ENCODE assay signal across 8 cellular contexts in genomic region chrX:30308263-30309138, GRCh38. TPM values are rescaled to one million over a fixed set of nuclear protein-coding genes. Genes with fewer than 3 reads are reported as not detected.
DNase-seq lines count a peak whose midpoint lies in the region; ATAC-seq, FAIRE-seq and TF ChIP-seq lines count a peak whose summit lies in the region.

No MANE protein-coding gene starts in this region.

- TF ChIP-seq EP300 in A549 (IDR thresholded peaks at IDR 0.05): no peak

- peak overlapping the region; percentile 83 for H3K4me3 ChIP-seq in A549
- peak overlapping the region; percentile 52 for H3K4me3 ChIP-seq in iPS-15b (ENCODE audit: low read depth, low read length)
- H3K4me3 ChIP-seq in colonic mucosa: no peak overlapping the region

- no peak overlapping the region for H3K9ac ChIP-seq in iPS-15b (ENCODE audit: low read depth, low read length)
- no peak overlapping the region for H3K9ac ChIP-seq in colonic mucosa (ENCODE audit: low read depth in 2 of 2, low read length in 2 of 2)

- no peaks in the 10 kb centered on the region for H3K36me3 ChIP-seq in iPS-15b (ENCODE audit: control insufficient read depth, insufficient read depth, low read length)
- no peaks in the 10 kb centered on the region for H3K36me3 ChIP-seq in colonic mucosa

- CTCF ChIA-PET in A549 (lab: Yijun Ruan, JAX): interaction anchor here (0.8 to 2.2 kb wide), 21 partner anchors 8 to 407 kb away, joined by 3 to 17 read pairs (median 6); no protein-coding TSS in a partner anchor

- peak overlapping the region; percentile 76 for H3K4me2 ChIP-seq in A549

- TF ChIP-seq CTCF in A549 (IDR thresholded peaks at IDR 0.05): peak; percentile 65
- no peak for TF ChIP-seq CTCF in colonic mucosa (IDR thresholded peaks at IDR 0.05)

- intact Hi-C loops in colonic mucosa (cut with DNase I): no loop called here

- TF ChIP-seq RAD21 in A549 (conservative IDR thresholded peaks at IDR 0.05 in 1 of 2, IDR thresholded peaks at IDR 0.05 in 1 of 2): peak; percentile 37 to 60; a peak in 4 of 5 replicates

- POLR2A ChIA-PET in A549 (lab: Yijun Ruan, JAX): interaction anchor here (1.7 kb wide), 1 partner anchor 25 kb away, joined by 6 read pairs; no protein-coding TSS in a partner anchor

- H3K27me3 ChIP-seq in iPS-15b (ENCODE audit: control insufficient read depth, insufficient read depth, low read length) (peaks cover 49% of the 10 kb centered on the region), colonic mucosa (peaks cover 20% of the 10 kb centered on the region)

- peak; percentile 54 for FAIRE-seq in A549 (lab: Jason Lieb, UNC)

- DNase-seq in A549 (ENCODE audit: low read depth in 1 of 2, low spot score in 1 of 2) (peak; percentile 46 to 86), SHP77 treated with DMSO at 0.1 percent for 48 hours (lab: John Stamatoyannopoulos, UW) (no peak), colonic mucosa (no peak)
- DNase-seq in stimulated activated naive CD4-positive, alpha-beta T cell treated with Interleukin-2 at 50 U/mL for 16 hours (lab: John Stamatoyannopoulos, UW): no peak
- no peak for DNase-seq in stimulated activated naive CD4-positive, alpha-beta T cell (lab: John Stamatoyannopoulos, UW)

- TF ChIP-seq POLR2A in A549 (IDR thresholded peaks at IDR 0.05; ENCODE audit: low read length): peak; percentile 35

- 0% methylated on average over 2 of the region's 71 CpGs for WGBS in A549 (ENCODE audit: missing lambda C conversion rate)

- H3K27ac ChIP-seq in A549 (peak overlapping the region; percentile 88 to 97), colonic mucosa (no peak overlapping the region)

- H3K9me3 ChIP-seq in A549 (no peaks in the 10 kb centered on the region), iPS-15b (ENCODE audit: control insufficient read depth, insufficient read depth, low read length) (no peaks in the 10 kb centered on the region), colonic mucosa (no peaks in the 10 kb centered on the region)

- peak; percentile 87 for ATAC-seq in A549
- peak; percentile 65 for ATAC-seq in GM18868 (IDR thresholded peaks at IDR 0.05; ENCODE audit: unreplicated experiment)
- peak; percentile 87 for ATAC-seq in SK-N-SH treated with all-trans-retinoic acid at 6 μM for 48 hours

- H3K4me1 ChIP-seq in A549 (peaks cover 23% of the 10 kb centered on the region), iPS-15b (ENCODE audit: control insufficient read depth, insufficient read depth, low read length) (no peaks in the 10 kb centered on the region), colonic mucosa (no peaks in the 10 kb centered on the region)

TF ChIP-seq in A549, 52 proteins besides CTCF, POLR2A, EP300 and RAD21 (continues in another document):
- TF ChIP-seq, protein P1, sequence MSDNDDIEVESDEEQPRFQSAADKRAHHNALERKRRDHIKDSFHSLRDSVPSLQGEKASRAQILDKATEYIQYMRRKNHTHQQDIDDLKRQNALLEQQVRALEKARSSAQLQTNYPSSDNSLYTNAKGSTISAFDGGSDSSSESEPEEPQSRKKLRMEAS (IDR thresholded peaks at IDR 0.05): peak; percentile 89
- TF ChIP-seq USF2 (IDR thresholded peaks at IDR 0.05) (no peak), CEBPB (IDR thresholded peaks at IDR 0.05) (no peak), SREBF2 (IDR thresholded peaks at IDR 0.05) (no peak), ZNF302 (CRISPR knock-in tag; IDR thresholded peaks at IDR 0.05) (no peak), ZC3H11A (IDR thresholded peaks at IDR 0.05) (no peak), E2F6 (IDR thresholded peaks at IDR 0.05; ENCODE audit: borderline replicate concordance, low read depth) (peak; percentile 75), HOXB5 (CRISPR knock-in tag; IDR thresholded peaks at IDR 0.05) (no peak), NFE2L2 (conservative IDR thresholded peaks at IDR 0.05; ENCODE audit: low read length) (no peak), POLR2AphosphoS2 (conservative IDR thresholded peaks at IDR 0.05; ENCODE audit: low read length) (no peak), ZSCAN20 (CRISPR knock-in tag; IDR thresholded peaks at IDR 0.05) (no peak), JUN (IDR thresholded peaks at IDR 0.05) (no peak), MAZ (IDR thresholded peaks at IDR 0.05; ENCODE audit: borderline replicate concordance, low read depth, low read length) (no peak), TFCP2L1 (CRISPR knock-in tag; IDR thresholded peaks at IDR 0.05) (no peak), FOSB (CRISPR knock-in tag; IDR thresholded peaks at IDR 0.05) (no peak), BHLHE40 (IDR thresholded peaks at IDR 0.05; ENCODE audit: low read depth, low read length) (no peak), JUNB (IDR thresholded peaks at IDR 0.05) (no peak)
- TF ChIP-seq, protein P2, sequence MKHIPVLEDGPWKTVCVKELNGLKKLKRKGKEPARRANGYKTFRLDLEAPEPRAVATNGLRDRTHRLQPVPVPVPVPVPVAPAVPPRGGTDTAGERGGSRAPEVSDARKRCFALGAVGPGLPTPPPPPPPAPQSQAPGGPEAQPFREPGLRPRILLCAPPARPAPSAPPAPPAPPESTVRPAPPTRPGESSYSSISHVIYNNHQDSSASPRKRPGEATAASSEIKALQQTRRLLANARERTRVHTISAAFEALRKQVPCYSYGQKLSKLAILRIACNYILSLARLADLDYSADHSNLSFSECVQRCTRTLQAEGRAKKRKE (CRISPR knock-in tag; IDR thresholded peaks at IDR 0.05; ENCODE audit: low read depth): no peak

TF ChIP-seq in SK-N-SH treated with all-trans-retinoic acid at 6 μM for 48 hours, 23 proteins besides CTCF, POLR2A, EP300 and RAD21 (continues in another document):
- TF ChIP-seq PATZ1 (CRISPR knock-in tag; IDR thresholded peaks at IDR 0.05; ENCODE audit: borderline replicate concordance): no peak
- TF ChIP-seq PPARA (CRISPR knock-in tag; IDR thresholded peaks at IDR 0.05; ENCODE audit: borderline replicate concordance): no peak
- TF ChIP-seq, protein P3, sequence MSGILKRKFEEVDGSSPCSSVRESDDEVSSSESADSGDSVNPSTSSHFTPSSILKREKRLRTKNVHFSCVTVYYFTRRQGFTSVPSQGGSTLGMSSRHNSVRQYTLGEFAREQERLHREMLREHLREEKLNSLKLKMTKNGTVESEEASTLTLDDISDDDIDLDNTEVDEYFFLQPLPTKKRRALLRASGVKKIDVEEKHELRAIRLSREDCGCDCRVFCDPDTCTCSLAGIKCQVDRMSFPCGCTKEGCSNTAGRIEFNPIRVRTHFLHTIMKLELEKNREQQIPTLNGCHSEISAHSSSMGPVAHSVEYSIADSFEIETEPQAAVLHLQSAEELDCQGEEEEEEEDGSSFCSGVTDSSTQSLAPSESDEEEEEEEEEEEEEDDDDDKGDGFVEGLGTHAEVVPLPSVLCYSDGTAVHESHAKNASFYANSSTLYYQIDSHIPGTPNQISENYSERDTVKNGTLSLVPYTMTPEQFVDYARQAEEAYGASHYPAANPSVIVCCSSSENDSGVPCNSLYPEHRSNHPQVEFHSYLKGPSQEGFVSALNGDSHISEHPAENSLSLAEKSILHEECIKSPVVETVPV (CRISPR knock-in tag; IDR thresholded peaks at IDR 0.05): no peak
- TF ChIP-seq TSHZ2 (CRISPR knock-in tag; IDR thresholded peaks at IDR 0.05): no peak
- no peak for TF ChIP-seq OSR1 (CRISPR knock-in tag; IDR thresholded peaks at IDR 0.05)
- no peak for TF ChIP-seq RARB (CRISPR knock-in tag; IDR thresholded peaks at IDR 0.05)
- no peak for TF ChIP-seq BACH2 (CRISPR knock-in tag; IDR thresholded peaks at IDR 0.05; ENCODE audit: borderline replicate concordance)
- TF ChIP-seq TOX (CRISPR knock-in tag; IDR thresholded peaks at IDR 0.05; ENCODE audit: borderline replicate concordance): no peak
- no peak for TF ChIP-seq GLIS3 (CRISPR knock-in tag; IDR thresholded peaks at IDR 0.05)
- no peak for TF ChIP-seq ZNF70 (CRISPR knock-in tag; IDR thresholded peaks at IDR 0.05)

RNA-seq across cellular contexts. Expression of gene NR0B1, which starts 0.7 kb away (rescaled TPM):
- polyA plus RNA-seq in A549 (2011; rRNA removed): 26.6 and 30.0 TPM in 2 replicates
- polyA plus RNA-seq in A549 (2012; cell fraction: cytosol; rRNA removed): 59.8 and 85.9 TPM in 2 replicates
- polyA plus RNA-seq in A549 (2012; cell fraction: nucleus; rRNA removed): 62.5 and 105 TPM in 2 replicates
- polyA plus RNA-seq in A549 (2017; fragmentation: RNase III; extraction: RNeasy Plus Mini Kit Qiagen cat#74134 plus additional on column Dnase treatment): 17.9 to 21.1 TPM (median 19.5 TPM) in 3 replicates
- polyA minus RNA-seq in A549 (2011; rRNA and poly(A)+ RNA removed): 16.8 and 16.9 TPM in 2 replicates
- total RNA-seq in colonic mucosa: under 1 TPM in 1 of 2 donors, not detected in 1; 0.20 TPM

Comparison
In these comparisons a context has a peak if more than half of its experiments do, and no peak if none do; other contexts are left out.
1. DNase-seq: peak in A549 (2 of 2); none in stimulated activated naive CD4-positive, alpha-beta T cell treated with Interleukin-2 at 50 U/mL for 16 hours (single experiment), SHP77 treated with DMSO at 0.1 percent for 48 hours (single experiment), stimulated activated naive CD4-positive, alpha-beta T cell (0 of 6) and colonic mucosa (single experiment).
2. Peak in every context shown above with its lines, with median percentiles within 50 percentile points of each other: ATAC-seq.